In genomic region chr3:161879470-161879869, GRCh38 we compare ENCODE assay signal across 17 cellular contexts.
DNase-seq lines count a peak whose midpoint lies in the region; ATAC-seq and TF ChIP-seq lines count a peak whose summit lies in the region.
"Had no signal": no experiment of that assay in that cellular context is flagged by ENCODE, and none has a peak within 500 bp of the region (broad histone marks: within the 10 kb centered on the region; RNA-seq: fewer than 3 reads in every experiment).

No MANE protein-coding gene starts in this region.

- ATAC-seq in GM18502 (IDR thresholded peaks at IDR 0.05; ENCODE audit: poor library complexity, unreplicated experiment) (peak; percentile 78), HG02678 (IDR thresholded peaks at IDR 0.05; ENCODE audit: unreplicated experiment) (peak; percentile 58), HG03565 (IDR thresholded peaks at IDR 0.05; ENCODE audit: unreplicated experiment) (peak; percentile 63), GM19397 (IDR thresholded peaks at IDR 0.05; ENCODE audit: unreplicated experiment) (no peak)
- ATAC-seq: A549, HCT116 had no signal

- no peaks in the 10 kb centered on the region for H3K27me3 Mint-ChIP-seq in activated naive CD8-positive, alpha-beta T cell treated with anti-CD3 and anti-CD28 coated beads for 36 hours

- no peak for TF ChIP-seq CTCF in astrocyte of the cerebellum (IDR thresholded peaks at IDR 0.05; ENCODE audit: low read depth, low read length, missing control alignments)

- in situ Hi-C loops in astrocyte of the cerebellum (cut with HindIII; ENCODE audit: low sequenced_read_pairs) = no loop called here

- no peaks in the 10 kb centered on the region for H3K9me3 Mint-ChIP-seq in activated naive CD8-positive, alpha-beta T cell treated with anti-CD3 and anti-CD28 coated beads for 36 hours

- H3K4me1 Mint-ChIP-seq in activated naive CD8-positive, alpha-beta T cell treated with anti-CD3 and anti-CD28 coated beads for 36 hours = no peaks in the 10 kb centered on the region
- H3K4me1 Mint-ChIP-seq: CD14-positive monocyte had no signal

- no peak overlapping the region for H3K27ac Mint-ChIP-seq in activated naive CD8-positive, alpha-beta T cell treated with anti-CD3 and anti-CD28 coated beads for 36 hours
- H3K27ac Mint-ChIP-seq: CD14-positive monocyte; T-helper 2 cell treated with Interferon-gamma antibody and Interleukin-4, amounts not matched to agents 5 μg/mL and 100 μg/mL, for 36 hours had no signal

- DNase-seq in astrocyte of the cerebellum (ENCODE audit: low read depth) (peak; percentile 6), CD1c-positive myeloid dendritic cell (ENCODE audit: extremely low spot score) (no peak)
- DNase-seq in activated T-cell treated with anti-CD3 and anti-CD28 coated beads, Interleukin-2, amount 50 U/mL, for 1 hour = no peak
- no peak for DNase-seq in activated naive CD8-positive, alpha-beta T cell treated with anti-CD3 and anti-CD28 coated beads for 36 hours
- DNase-seq: Caco-2, KBM-7, NCI-H1105, NCI-H187, SW 1271 had no signal

- H3K4me3 ChIP-seq in astrocyte of the cerebellum (ENCODE audit: low read depth, low read length) = no peak overlapping the region
- H3K4me3 ChIP-seq: A549 had no signal

- no peaks in the 10 kb centered on the region for H3K36me3 Mint-ChIP-seq in activated naive CD8-positive, alpha-beta T cell treated with anti-CD3 and anti-CD28 coated beads for 36 hours
- H3K36me3 Mint-ChIP-seq: CD14-positive monocyte had no signal

- H3K4me3 Mint-ChIP-seq in activated naive CD8-positive, alpha-beta T cell treated with anti-CD3 and anti-CD28 coated beads for 36 hours = no peak overlapping the region
- H3K4me3 Mint-ChIP-seq: CD14-positive monocyte; T-helper 2 cell treated with Interferon-gamma antibody and Interleukin-4, amounts not matched to agents 5 μg/mL and 100 μg/mL, for 36 hours had no signal
